Comparison of ENCODE assay signal across 8 cellular contexts in the genomic region with DNA sequence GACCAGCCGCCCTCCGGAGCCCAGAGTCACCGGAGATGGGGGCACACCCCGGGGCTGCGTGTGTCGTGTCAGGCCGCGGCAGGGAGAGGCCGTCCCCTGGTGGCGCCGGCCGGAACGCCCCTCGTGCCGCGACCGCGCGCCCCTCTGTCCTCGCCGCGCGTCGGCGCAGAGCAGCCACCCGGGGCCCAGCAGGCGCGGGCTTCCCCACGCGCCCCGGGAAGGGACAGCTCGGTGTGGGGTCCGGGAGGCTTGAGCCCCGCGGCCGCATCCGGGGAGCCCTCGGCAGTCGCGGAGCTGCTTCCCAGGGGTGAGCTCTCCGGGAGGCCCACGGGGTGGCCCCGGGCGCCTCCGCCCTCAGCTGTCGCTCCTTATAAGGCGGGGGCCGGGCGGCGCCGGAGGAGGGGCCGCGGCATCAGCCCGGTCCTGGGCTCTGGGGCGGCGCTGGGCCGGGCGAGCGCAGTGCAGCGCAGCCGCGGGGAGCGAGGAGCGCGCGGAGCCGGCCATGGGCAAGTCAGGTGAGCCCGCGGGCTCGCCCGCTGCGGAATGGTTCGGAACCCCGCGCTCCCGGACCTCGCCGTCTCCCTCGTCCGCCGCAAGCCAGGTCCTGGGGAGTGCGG. TPM values are rescaled to one million over a fixed set of nuclear protein-coding genes. Genes with fewer than 3 reads are reported as not detected.
A peak's percentile ranks its signal among the peaks of the same experiment; 100 is the strongest.
DNase-seq lines count a peak whose midpoint lies in the region; ATAC-seq and TF ChIP-seq lines count a peak whose summit lies in the region.

A gene with protein sequence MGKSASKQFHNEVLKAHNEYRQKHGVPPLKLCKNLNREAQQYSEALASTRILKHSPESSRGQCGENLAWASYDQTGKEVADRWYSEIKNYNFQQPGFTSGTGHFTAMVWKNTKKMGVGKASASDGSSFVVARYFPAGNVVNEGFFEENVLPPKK (plus strand): TSS at position 457 of the 617 bp plus-strand sequence. CDS start 46 bp downstream, at position 503.

- WGBS in transverse colon (ENCODE audit: low coverage in 1 of 2), 2 donors: 1% methylated on average over 30 of the region's 82 CpGs; no CpG with 5 or more reads in 1 of the 2 donors

- in situ Hi-C loops in transverse colon (cut with MboI; ENCODE audit: low pct_ligation_motif_present in 1 of 4, low pct_unique_long_range_greater_than_20kb in 1 of 4, low sequenced_read_pairs in 3 of 4): no loop called here

- H3K27me3 Mint-ChIP-seq in activated naive CD8-positive, alpha-beta T cell treated with anti-CD3 and anti-CD28 coated beads, Interleukin-2, amount 10 ng/mL, durations not matched to agents 7 days and 5 days: peaks cover 29% of the 10 kb centered on the region

- peaks cover 48% of the 10 kb centered on the region for H3K4me1 Mint-ChIP-seq in activated naive CD8-positive, alpha-beta T cell treated with anti-CD3 and anti-CD28 coated beads, Interleukin-2, amount 10 ng/mL, durations not matched to agents 7 days and 5 days

- TF ChIP-seq EP300 in transverse colon (IDR thresholded peaks at IDR 0.05; ENCODE audit: low read depth): no peak

- no peaks in the 10 kb centered on the region for H3K9me3 ChIP-seq in transverse colon

- POLR2A ChIA-PET in activated naive CD8-positive, alpha-beta T cell treated with anti-CD3 and anti-CD28 coated beads, Interleukin-2, amount 10 ng/mL, durations not matched to agents 7 days and 5 days (lab: Charles Lee): interaction anchor here (0.6 to 2.2 kb wide), 10 partner anchors 12 to 140 kb away, joined by 3 to 24 read pairs (median 4); a partner anchor contains a TSS

- peak within 1 kb of the TSS; percentile 49 to 97 (median 86) for H3K4me3 ChIP-seq in transverse colon

- H3K9me3 Mint-ChIP-seq in activated naive CD8-positive, alpha-beta T cell treated with anti-CD3 and anti-CD28 coated beads, Interleukin-2, amount 10 ng/mL, durations not matched to agents 7 days and 5 days: no peaks in the 10 kb centered on the region

- intact Hi-C loops in cardiac septum (cut with DNase I): no loop called here
- intact Hi-C loops in transverse colon (cut with DNase I; ENCODE audit: low total_unique reads): loop anchor here (5.0 kb wide), 1 partner anchor 34 kb away; no protein-coding TSS in a partner anchor

- TF ChIP-seq CTCF in GM20000 (IDR thresholded peaks at IDR 0.05; ENCODE audit: extremely low read depth, missing control alignments) (no peak), transverse colon (IDR thresholded peaks at IDR 0.05) (peak in 4 of 5 experiments; percentile 18 to 39 (median 30))

- H3K27ac ChIP-seq in transverse colon: peak within 1 kb of the TSS; percentile 86 to 95 (median 88)

- H3K27ac Mint-ChIP-seq in activated naive CD8-positive, alpha-beta T cell treated with anti-CD3 and anti-CD28 coated beads, Interleukin-2, amount 10 ng/mL, durations not matched to agents 7 days and 5 days: peak within 1 kb of the TSS; percentile 72

- peak; percentile 97 for ATAC-seq in activated naive CD8-positive, alpha-beta T cell treated with anti-CD3 and anti-CD28 coated beads, Interleukin-2, amount 10 ng/mL, durations not matched to agents 7 days and 5 days (ENCODE audit: low read depth)

- H3K36me3 ChIP-seq in transverse colon: no peaks in the 10 kb centered on the region

- peaks cover 8 to 50% (median 43%) of the 10 kb centered on the region in 4 donors for H3K4me1 ChIP-seq in transverse colon

- H3K27me3 ChIP-seq in transverse colon: no peaks in the 10 kb centered on the region

- DNase-seq in DMS114 treated with DMSO at 0.1 percent for 48 hours (lab: John Stamatoyannopoulos, UW; ENCODE audit: unreplicated experiment): peak; percentile 4
- DNase-seq in GM20000 (ENCODE audit: low spot score): peak; percentile 98
- DNase-seq in HT1080 (ENCODE audit: low read depth): peak; percentile 61
- peak; percentile 72 for DNase-seq in SW480 (ENCODE audit: low spot score)
- peak; percentile 88 for DNase-seq in activated naive CD8-positive, alpha-beta T cell treated with anti-CD3 and anti-CD28 coated beads, Interleukin-2, amount 10 ng/mL, durations not matched to agents 7 days and 5 days
- peak; percentile 94 for DNase-seq in cardiac septum (ENCODE audit: low spot score)
- DNase-seq in pons (ENCODE audit: low spot score): peak; percentile 76
- peak; percentile 87 for DNase-seq in transverse colon

- H3K36me3 Mint-ChIP-seq in activated naive CD8-positive, alpha-beta T cell treated with anti-CD3 and anti-CD28 coated beads, Interleukin-2, amount 10 ng/mL, durations not matched to agents 7 days and 5 days: peaks cover 7% of the 10 kb centered on the region

- TF ChIP-seq POLR2A in transverse colon (IDR thresholded peaks at IDR 0.05): peak; percentile 65

- peak within 1 kb of the TSS; percentile 96 for H3K4me3 Mint-ChIP-seq in activated naive CD8-positive, alpha-beta T cell treated with anti-CD3 and anti-CD28 coated beads, Interleukin-2, amount 10 ng/mL, durations not matched to agents 7 days and 5 days

RNA-seq across cellular contexts. Expression of the gene that starts here (rescaled TPM):
- total RNA-seq in HT1080 (2014; rRNA removed; shearing (Covaris generic)): 2.6 and 3.7 TPM in 2 replicates
- polyA plus RNA-seq in HT1080 (2015; cell fraction: cytosol; rRNA removed): 3.4 and 3.8 TPM in 2 replicates
- polyA plus RNA-seq in HT1080 (2015; cell fraction: nucleus; rRNA removed): 2.3 and 2.4 TPM in 2 replicates
- 10 to 100 TPM; 56.5 to 58.1 TPM for total RNA-seq in activated naive CD8-positive, alpha-beta T cell treated with anti-CD3 and anti-CD28 coated beads, Interleukin-2, amount 10 ng/mL, durations not matched to agents 7 days and 5 days
- 6.6 TPM for total RNA-seq in cardiac septum
- total RNA-seq in transverse colon: 10 to 100 TPM in 3 of 4 donors, 1 to 10 TPM in 1; 9.7 to 40.4 (median 26.7) TPM

Comparison
In these comparisons a context has a peak if more than half of its experiments do, and no peak if none do; other contexts are left out.
1. Peak in every context shown above with its lines: DNase-seq, ATAC-seq, H3K4me3 ChIP-seq and H3K27ac ChIP-seq.
2. DNase-seq: peak in every context shown above with its lines; median percentile 98 in GM20000; 94 in cardiac septum; 88 in activated naive CD8-positive, alpha-beta T cell treated with anti-CD3 and anti-CD28 coated beads, Interleukin-2, amount 10 ng/mL, durations not matched to agents 7 days and 5 days; 87 in transverse colon; 76 in pons; 72 in SW480; 61 in HT1080; 4 in DMS114 treated with DMSO at 0.1 percent for 48 hours.